ENCODE assay signal across 8 cellular contexts in the genomic region with DNA sequence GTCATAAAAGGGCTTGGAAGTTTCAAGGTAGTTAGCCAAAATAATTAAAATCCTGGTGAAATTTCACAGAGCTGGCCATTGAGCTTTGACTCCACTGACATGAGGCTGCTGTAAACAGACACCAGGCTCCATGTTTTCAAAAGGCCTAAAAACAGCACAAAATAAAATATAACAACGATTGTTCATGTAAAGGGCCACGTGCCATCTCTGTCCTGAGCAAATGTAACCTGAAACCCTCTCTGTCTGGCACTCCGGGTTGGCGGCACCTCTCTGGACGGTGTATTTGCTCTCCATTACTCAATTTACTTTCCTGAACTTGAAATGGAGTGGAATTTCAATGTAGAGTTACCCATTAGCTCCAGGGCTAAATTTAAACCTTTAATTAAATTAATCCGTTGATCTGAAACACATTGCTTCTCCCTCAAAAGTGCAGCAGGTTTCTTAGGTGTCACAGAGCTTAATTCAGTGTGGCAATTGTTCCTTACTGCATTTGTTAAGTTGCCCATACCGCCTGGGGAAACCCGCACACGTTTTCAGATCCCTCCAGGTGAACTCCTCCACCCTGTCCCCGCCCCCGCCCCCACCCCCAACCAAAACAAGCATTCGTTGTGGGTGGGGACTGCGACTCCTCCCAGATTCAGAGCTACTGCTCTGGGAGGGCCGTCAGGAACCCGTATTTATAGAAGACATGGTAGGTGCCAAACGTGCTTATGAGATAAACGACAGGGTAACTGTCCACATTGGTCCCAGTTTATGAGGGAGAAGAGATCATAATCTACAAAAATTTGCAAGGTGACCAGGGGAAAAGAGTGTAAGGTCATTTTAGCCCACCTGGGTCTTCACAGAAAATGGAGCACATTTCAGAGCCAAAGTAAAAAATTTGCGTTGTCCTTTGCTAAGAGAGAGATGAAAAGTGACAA. TPM values are rescaled to one million over a fixed set of nuclear protein-coding genes. Genes with fewer than 3 reads are reported as not detected.
DNase-seq lines count a peak whose midpoint lies in the region; ATAC-seq and TF ChIP-seq lines count a peak whose summit lies in the region.

No MANE protein-coding gene starts in this region.

- H3K27ac ChIP-seq in CD8-positive, alpha-beta T cell (ENCODE audit: low read depth, low read length): no peak overlapping the region
- H3K27ac ChIP-seq in RWPE1: peak overlapping the region; percentile 68
- peak overlapping the region; percentile 74 for H3K27ac ChIP-seq in caudate nucleus (ENCODE audit: low read depth, low read length)
- H3K27ac ChIP-seq in vagina: peak overlapping the region; percentile 81

- peak in 1 of 7 experiments; percentile 17 for DNase-seq in CD8-positive, alpha-beta T cell
- DNase-seq in RWPE1 (ENCODE audit: low spot score) (peak; percentile 27), caudate nucleus (lab: John Stamatoyannopoulos, UW) (peak in 17 of 61 donors; percentile 10 to 47 (median 30)), mucosa of gallbladder (ENCODE audit: low spot score) (peak; percentile 20), vagina (ENCODE audit: extremely low spot score in 2 of 2) (no peak), activated gamma-delta T cell (lab: John Stamatoyannopoulos, UW) (no peak)

- H3K4me3 Mint-ChIP-seq in CD8-positive, alpha-beta T cell: peak overlapping the region; percentile 79
- H3K4me3 Mint-ChIP-seq in IgD-negative memory B cell: peak overlapping the region; percentile 69 to 82 (median 78)

- H3K9me3 ChIP-seq in CD8-positive, alpha-beta T cell (ENCODE audit: low read length): no peaks in the 10 kb centered on the region
- no peaks in the 10 kb centered on the region for H3K9me3 ChIP-seq in vagina

- no peaks in the 10 kb centered on the region for H3K36me3 Mint-ChIP-seq in CD8-positive, alpha-beta T cell
- H3K36me3 Mint-ChIP-seq in IgD-negative memory B cell: no peaks in the 10 kb centered on the region

- peaks cover 44% of the 10 kb centered on the region for H3K27me3 Mint-ChIP-seq in CD8-positive, alpha-beta T cell (ENCODE audit: low read depth)
- peaks cover 49% of the 10 kb centered on the region for H3K27me3 Mint-ChIP-seq in IgD-negative memory B cell

- H3K27me3 ChIP-seq in CD8-positive, alpha-beta T cell (ENCODE audit: insufficient read depth, low read length): peaks cover 24% of the 10 kb centered on the region
- H3K27me3 ChIP-seq in vagina: no peaks in the 10 kb centered on the region

- H3K4me3 ChIP-seq in CD8-positive, alpha-beta T cell (ENCODE audit: low read depth, low read length): no peak overlapping the region
- peak overlapping the region; percentile 50 to 80 for H3K4me3 ChIP-seq in vagina

- H3K4me1 ChIP-seq in CD8-positive, alpha-beta T cell (ENCODE audit: insufficient read depth, low read length): peaks cover 11% of the 10 kb centered on the region
- H3K4me1 ChIP-seq in vagina: peaks cover 33% of the 10 kb centered on the region

- intact Hi-C loops in CD8-positive, alpha-beta T cell (cut with DNase I, micrococcal nuclease): loop anchor here (2.0 to 10.0 kb wide), 5 partner anchors 62 to 678 kb away; no protein-coding TSS in a partner anchor
- intact Hi-C loops in vagina (cut with DNase I): loop anchor here (10.0 kb wide), 1 partner anchor 101 kb away; no protein-coding TSS in a partner anchor

- CTCF ChIA-PET in CD8-positive, alpha-beta T cell (lab: Charles Lee): interaction anchor here (1.0 to 3.7 kb wide), 6 partner anchors 13 to 277 kb away, joined by 3 to 33 read pairs (median 4); no protein-coding TSS in a partner anchor
- CTCF ChIA-PET in RWPE1 (lab: Yijun Ruan, JAX): no interaction called here

- no peak for TF ChIP-seq CTCF in CD8-positive, alpha-beta T cell (IDR thresholded peaks at IDR 0.05)
- TF ChIP-seq CTCF in RWPE1 (conservative IDR thresholded peaks at IDR 0.05; ENCODE audit: low read depth) (no peak), vagina (IDR thresholded peaks at IDR 0.05) (no peak)

- no peak for TF ChIP-seq POLR2A in vagina (IDR thresholded peaks at IDR 0.05)

- peak; percentile 30 for ATAC-seq in CD8-positive, alpha-beta T cell
- peak; percentile 36 for ATAC-seq in GM19328 (IDR thresholded peaks at IDR 0.05; ENCODE audit: unreplicated experiment)

- H3K36me3 ChIP-seq in CD8-positive, alpha-beta T cell (ENCODE audit: insufficient read depth, low read length): no peaks in the 10 kb centered on the region
- no peaks in the 10 kb centered on the region for H3K36me3 ChIP-seq in vagina

- H3K4me1 Mint-ChIP-seq in CD8-positive, alpha-beta T cell (ENCODE audit: low read depth): peaks cover 20% of the 10 kb centered on the region
- peaks cover 12 to 14% (median 13%) of the 10 kb centered on the region in 3 donors for H3K4me1 Mint-ChIP-seq in IgD-negative memory B cell

- POLR2A ChIA-PET in CD8-positive, alpha-beta T cell (lab: Charles Lee): interaction anchor here (0.7 kb wide), 1 partner anchor 279 kb away, joined by 3 read pairs; no protein-coding TSS in a partner anchor
- POLR2A ChIA-PET in RWPE1 (lab: Yijun Ruan, JAX; ENCODE audit: low non-redundant PET): no interaction called here

- no peak overlapping the region for H3K27ac Mint-ChIP-seq in CD8-positive, alpha-beta T cell
- peak overlapping the region in 2 of 3 donors; percentile 8 to 78 for H3K27ac Mint-ChIP-seq in IgD-negative memory B cell

- no peaks in the 10 kb centered on the region for H3K9me3 Mint-ChIP-seq in CD8-positive, alpha-beta T cell
- no peaks in the 10 kb centered on the region for H3K9me3 Mint-ChIP-seq in IgD-negative memory B cell

RNA-seq across cellular contexts. Expression of gene CABLES1, which starts 1.2 kb away (rescaled TPM):
- under 1 TPM; 0.24 to 0.47 TPM for total RNA-seq in CD8-positive, alpha-beta T cell
- 0.30 TPM for polyA plus RNA-seq in IgD-negative memory B cell
- total RNA-seq in mucosa of gallbladder (14.6 TPM), vagina (39.3 TPM)

Comparison
In these comparisons a context has a peak if more than half of its experiments do, and no peak if none do; other contexts are left out.
1. DNase-seq: peak in RWPE1 (single experiment) and mucosa of gallbladder (single experiment); none in vagina (0 of 2) and activated gamma-delta T cell (single experiment).
2. RNA of gene CABLES1, which starts 1.2 kb away (total RNA-seq): 39.3 TPM in vagina (single experiment) and 14.6 TPM in mucosa of gallbladder (single experiment); 0.24 to 0.47 TPM in CD8-positive, alpha-beta T cell; every median in the first group is over 10 times any median in the second.